Comparison of ENCODE assay signal across 8 cellular contexts in genomic region chr10:70031215-70031614, GRCh38.
"Had no signal": no experiment of that assay in that cellular context is flagged by ENCODE, and none has a peak within 500 bp of the region (broad histone marks: within the 10 kb centered on the region; RNA-seq: fewer than 3 reads in every experiment).

No MANE protein-coding gene starts in this region.

- H3K4me1 Mint-ChIP-seq: H9 had no signal

- H3K27ac Mint-ChIP-seq: GM23338, H9, HFFc6 had no signal

- H3K9ac ChIP-seq: KMS-11 had no signal

- H3K4me2 ChIP-seq: GM23338, KMS-11 had no signal

- H3K4me3 ChIP-seq: GM23338 had no signal

- H3K27ac ChIP-seq: HL-60, KMS-11 had no signal

- DNase-seq: H9, HCEC 1CT, HFFc6, IMR-90, KBM-7 had no signal

- H3K4me3 Mint-ChIP-seq: GM23338, H9, HFFc6 had no signal

- H2AFZ ChIP-seq: GM23338 had no signal
